8 cellular contexts compared by ENCODE assay signal in the genomic region with DNA sequence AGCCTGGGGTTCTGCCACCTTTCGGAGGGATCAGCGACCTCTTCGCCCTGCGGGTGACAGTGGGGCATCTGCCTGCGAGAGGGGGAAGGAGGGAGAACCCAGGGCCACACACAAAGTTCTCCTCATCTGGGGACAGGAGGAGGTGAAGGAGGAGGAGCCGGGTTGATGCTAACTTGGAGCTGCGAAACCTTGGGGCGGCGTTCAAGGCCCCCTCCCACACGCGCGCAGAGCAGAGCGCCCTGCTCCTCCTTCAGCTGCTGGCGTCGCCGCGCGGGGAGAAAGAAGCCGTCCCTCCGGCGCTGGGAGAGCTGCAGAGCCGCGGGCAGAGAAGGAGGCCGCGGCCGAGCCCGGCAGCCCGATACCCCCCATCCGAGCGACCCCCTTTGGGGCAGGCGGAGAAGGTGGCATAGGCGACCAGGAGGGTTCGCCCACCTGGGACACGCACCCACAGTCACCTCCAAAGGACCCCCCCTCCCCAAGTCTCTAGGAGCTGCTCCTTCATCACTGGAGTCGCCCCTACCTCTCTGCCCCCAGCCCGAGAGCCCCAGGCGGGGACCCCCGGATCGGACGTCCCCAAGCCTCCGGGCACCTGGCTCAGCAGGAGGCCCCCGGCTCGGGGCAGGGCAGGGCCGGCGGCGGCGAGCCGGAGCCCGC. TPM values are rescaled to one million over a fixed set of nuclear protein-coding genes. Genes with fewer than 3 reads are reported as not detected.
DNase-seq lines count a peak whose midpoint lies in the region; ATAC-seq and TF ChIP-seq lines count a peak whose summit lies in the region.

A gene with protein sequence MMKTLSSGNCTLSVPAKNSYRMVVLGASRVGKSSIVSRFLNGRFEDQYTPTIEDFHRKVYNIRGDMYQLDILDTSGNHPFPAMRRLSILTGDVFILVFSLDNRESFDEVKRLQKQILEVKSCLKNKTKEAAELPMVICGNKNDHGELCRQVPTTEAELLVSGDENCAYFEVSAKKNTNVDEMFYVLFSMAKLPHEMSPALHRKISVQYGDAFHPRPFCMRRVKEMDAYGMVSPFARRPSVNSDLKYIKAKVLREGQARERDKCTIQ (plus strand): TSS at position 232 of the 654 bp plus-strand sequence. CDS start 5,979 bp downstream, outside the sequence.

- H3K4me1 ChIP-seq in MM.1S (ENCODE audit: low read length) (peaks cover 16% of the 10 kb centered on the region), upper lobe of right lung (peaks cover 9% of the 10 kb centered on the region)

- peak within 1 kb of the TSS; percentile 97 for H3K4me2 ChIP-seq in MM.1S (ENCODE audit: low read depth, low read length)

- peaks cover 8% of the 10 kb centered on the region for H3F3A ChIP-seq in MM.1S (ENCODE audit: insufficient read depth, low read length)

- no peaks in the 10 kb centered on the region for H3K9me3 ChIP-seq in MM.1S (replicated peaks; ENCODE audit: insufficient read depth, low read length)
- H3K9me3 ChIP-seq in upper lobe of right lung, result no peaks in the 10 kb centered on the region

- peaks cover 51% of the 10 kb centered on the region for H3K27me3 ChIP-seq in MM.1S (replicated peaks; ENCODE audit: insufficient read depth, low read length)
- peaks cover 19% of the 10 kb centered on the region for H3K27me3 ChIP-seq in upper lobe of right lung

- H3K4me3 ChIP-seq in MM.1S (ENCODE audit: low read length), result peak within 1 kb of the TSS; percentile 76
- peak within 1 kb of the TSS; percentile 58 for H3K4me3 ChIP-seq in fibroblast of the aortic adventitia (ENCODE audit: low read depth, low read length)
- H3K4me3 ChIP-seq in upper lobe of right lung, result peak within 1 kb of the TSS; percentile 56

- H3K27ac ChIP-seq in MM.1S (ENCODE audit: low read length), result no peak within 1 kb of the TSS
- H3K27ac ChIP-seq in upper lobe of right lung, result no peak within 1 kb of the TSS

- peak within 1 kb of the TSS; percentile 91 for H2AFZ ChIP-seq in MM.1S (ENCODE audit: low read length)

- in situ Hi-C loops in GM13976 (cut with MboI; ENCODE audit: low sequenced_read_pairs, unreplicated experiment), result no loop called here

- TF ChIP-seq CTCF in GM13976 (IDR thresholded peaks at IDR 0.05; ENCODE audit: borderline replicate concordance, control extremely low read depth, extremely low read depth, insufficient read depth, missing control alignments), result no peak
- TF ChIP-seq CTCF in MM.1S (IDR thresholded peaks at IDR 0.05; ENCODE audit: low read length), result no peak
- no peak for TF ChIP-seq CTCF in fibroblast of the aortic adventitia (IDR thresholded peaks at IDR 0.05; ENCODE audit: insufficient read depth, low read length)
- no peak for TF ChIP-seq CTCF in upper lobe of right lung (IDR thresholded peaks at IDR 0.05)

- H3K36me3 ChIP-seq in MM.1S (replicated peaks; ENCODE audit: insufficient read depth, low read length), result no peaks in the 10 kb centered on the region
- H3K36me3 ChIP-seq in upper lobe of right lung, result no peaks in the 10 kb centered on the region

- no peaks in the 10 kb centered on the region for H3K9me2 ChIP-seq in MM.1S (replicated peaks; ENCODE audit: insufficient read depth, low read length)

- DNase-seq in GM13976 (ENCODE audit: low spot score), result peak; percentile 67
- DNase-seq in MM.1S, result peak; percentile 43
- DNase-seq in activated T-cell treated with anti-CD3 and anti-CD28 coated beads for 24 hours (ENCODE audit: low read depth), result peak; percentile 25
- no peak for DNase-seq in fibroblast of the aortic adventitia (ENCODE audit: low read depth)
- DNase-seq in occipital lobe (lab: John Stamatoyannopoulos, UW), result peak; percentile 68
- DNase-seq in upper lobe of right lung, result no peak
- DNase-seq in HT-29 (ENCODE audit: low spot score), result no peak

- intact Hi-C loops in upper lobe of right lung (cut with DNase I), result no loop called here

- H4K20me1 ChIP-seq in MM.1S (ENCODE audit: insufficient read depth, low read length), result no peaks in the 10 kb centered on the region

- H3K9ac ChIP-seq in MM.1S (ENCODE audit: low read length), result peak within 1 kb of the TSS; percentile 56; the same call in 1 of the 2 replicates

- ATAC-seq in upper lobe of right lung (peak; percentile 21), GM21825 (IDR thresholded peaks at IDR 0.05; ENCODE audit: unreplicated experiment) (no peak)

- H3K79me2 ChIP-seq in MM.1S (ENCODE audit: low read length), result no peaks in the 10 kb centered on the region

RNA-seq across cellular contexts. Expression of the gene that starts here (rescaled TPM):
- total RNA-seq in fibroblast of the aortic adventitia (ENCODE audit: low replicate concordance) (0.09 TPM in 1 of 2 replicates, not detected in the other), occipital lobe (1.1 TPM), upper lobe of right lung (4.1 TPM)
- 0.05 TPM in 1 of 2 replicates, not detected in the other for total RNA-seq in HT-29 (2014; rRNA removed; shearing (Covaris generic))

Comparison
In these comparisons a context has a peak if more than half of its experiments do, and no peak if none do; other contexts are left out.
1. DNase-seq: peak in GM13976 (single experiment), MM.1S (single experiment), activated T-cell treated with anti-CD3 and anti-CD28 coated beads for 24 hours (single experiment) and occipital lobe (single experiment); none in fibroblast of the aortic adventitia (single experiment), upper lobe of right lung (single experiment) and HT-29 (single experiment).
2. Peak in every context shown above with its lines, with median percentiles within 50 percentile points of each other: H3K4me3 ChIP-seq.